ENCODE assay signal across 2 cellular contexts in the genomic region with DNA sequence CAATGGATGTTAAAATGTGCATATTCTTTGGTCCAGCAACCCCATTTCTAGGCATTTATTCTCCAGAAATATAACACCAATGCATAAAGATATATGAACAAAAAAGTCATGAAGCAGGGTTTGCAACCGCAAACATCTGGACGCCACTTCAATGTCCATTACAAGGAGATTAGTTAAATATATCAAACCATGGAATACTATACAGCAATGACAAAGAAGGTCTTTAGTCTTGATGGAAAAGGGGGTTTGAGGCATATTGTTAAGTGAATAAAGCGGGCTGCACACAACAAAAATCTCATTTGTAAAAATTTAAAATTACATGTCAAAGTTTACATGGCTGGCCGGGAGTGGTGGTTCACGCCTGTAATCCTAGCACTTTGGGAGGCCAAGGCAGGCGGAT.
TF ChIP-seq lines count a peak whose summit lies in the region.

No MANE protein-coding gene starts in this region.

TF ChIP-seq in HEK293, 187 proteins besides CTCF, POLR2A, EP300 and RAD21 (continued from another document):
- TF ChIP-seq, protein P1, sequence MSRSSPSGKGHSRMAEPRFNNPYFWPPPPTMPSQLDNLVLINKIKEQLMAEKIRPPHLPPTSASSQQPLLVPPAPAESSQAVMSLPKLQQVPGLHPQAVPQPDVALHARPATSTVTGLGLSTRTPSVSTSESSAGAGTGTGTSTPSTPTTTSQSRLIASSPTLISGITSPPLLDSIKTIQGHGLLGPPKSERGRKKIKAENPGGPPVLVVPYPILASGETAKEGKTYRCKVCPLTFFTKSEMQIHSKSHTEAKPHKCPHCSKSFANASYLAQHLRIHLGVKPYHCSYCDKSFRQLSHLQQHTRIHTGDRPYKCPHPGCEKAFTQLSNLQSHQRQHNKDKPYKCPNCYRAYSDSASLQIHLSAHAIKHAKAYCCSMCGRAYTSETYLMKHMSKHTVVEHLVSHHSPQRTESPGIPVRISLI (tag by site-specific recombination; IDR thresholded peaks at IDR 0.05), result no peak

TF ChIP-seq in K562, 482 proteins besides CTCF, POLR2A, EP300 and RAD21 (continued from another document):
- no peak for TF ChIP-seq PATZ1 (CRISPR knock-in tag; IDR thresholded peaks at IDR 0.05; ENCODE audit: borderline replicate concordance)
- TF ChIP-seq KDM1A (IDR thresholded peaks at IDR 0.05), result peak in 1 of 2 experiments; percentile 18; a peak in 1 of 4 replicates
- TF ChIP-seq ZNF146 (CRISPR knock-in tag; IDR thresholded peaks at IDR 0.05; ENCODE audit: unreplicated experiment), result peak; percentile 95
- TF ChIP-seq, protein P2, sequence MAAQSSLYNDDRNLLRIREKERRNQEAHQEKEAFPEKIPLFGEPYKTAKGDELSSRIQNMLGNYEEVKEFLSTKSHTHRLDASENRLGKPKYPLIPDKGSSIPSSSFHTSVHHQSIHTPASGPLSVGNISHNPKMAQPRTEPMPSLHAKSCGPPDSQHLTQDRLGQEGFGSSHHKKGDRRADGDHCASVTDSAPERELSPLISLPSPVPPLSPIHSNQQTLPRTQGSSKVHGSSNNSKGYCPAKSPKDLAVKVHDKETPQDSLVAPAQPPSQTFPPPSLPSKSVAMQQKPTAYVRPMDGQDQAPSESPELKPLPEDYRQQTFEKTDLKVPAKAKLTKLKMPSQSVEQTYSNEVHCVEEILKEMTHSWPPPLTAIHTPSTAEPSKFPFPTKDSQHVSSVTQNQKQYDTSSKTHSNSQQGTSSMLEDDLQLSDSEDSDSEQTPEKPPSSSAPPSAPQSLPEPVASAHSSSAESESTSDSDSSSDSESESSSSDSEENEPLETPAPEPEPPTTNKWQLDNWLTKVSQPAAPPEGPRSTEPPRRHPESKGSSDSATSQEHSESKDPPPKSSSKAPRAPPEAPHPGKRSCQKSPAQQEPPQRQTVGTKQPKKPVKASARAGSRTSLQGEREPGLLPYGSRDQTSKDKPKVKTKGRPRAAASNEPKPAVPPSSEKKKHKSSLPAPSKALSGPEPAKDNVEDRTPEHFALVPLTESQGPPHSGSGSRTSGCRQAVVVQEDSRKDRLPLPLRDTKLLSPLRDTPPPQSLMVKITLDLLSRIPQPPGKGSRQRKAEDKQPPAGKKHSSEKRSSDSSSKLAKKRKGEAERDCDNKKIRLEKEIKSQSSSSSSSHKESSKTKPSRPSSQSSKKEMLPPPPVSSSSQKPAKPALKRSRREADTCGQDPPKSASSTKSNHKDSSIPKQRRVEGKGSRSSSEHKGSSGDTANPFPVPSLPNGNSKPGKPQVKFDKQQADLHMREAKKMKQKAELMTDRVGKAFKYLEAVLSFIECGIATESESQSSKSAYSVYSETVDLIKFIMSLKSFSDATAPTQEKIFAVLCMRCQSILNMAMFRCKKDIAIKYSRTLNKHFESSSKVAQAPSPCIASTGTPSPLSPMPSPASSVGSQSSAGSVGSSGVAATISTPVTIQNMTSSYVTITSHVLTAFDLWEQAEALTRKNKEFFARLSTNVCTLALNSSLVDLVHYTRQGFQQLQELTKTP (IDR thresholded peaks at IDR 0.05; ENCODE audit: low read depth in 1 of 2, partially characterized antibody in 2 of 2), result no peak
- TF ChIP-seq, protein P3, sequence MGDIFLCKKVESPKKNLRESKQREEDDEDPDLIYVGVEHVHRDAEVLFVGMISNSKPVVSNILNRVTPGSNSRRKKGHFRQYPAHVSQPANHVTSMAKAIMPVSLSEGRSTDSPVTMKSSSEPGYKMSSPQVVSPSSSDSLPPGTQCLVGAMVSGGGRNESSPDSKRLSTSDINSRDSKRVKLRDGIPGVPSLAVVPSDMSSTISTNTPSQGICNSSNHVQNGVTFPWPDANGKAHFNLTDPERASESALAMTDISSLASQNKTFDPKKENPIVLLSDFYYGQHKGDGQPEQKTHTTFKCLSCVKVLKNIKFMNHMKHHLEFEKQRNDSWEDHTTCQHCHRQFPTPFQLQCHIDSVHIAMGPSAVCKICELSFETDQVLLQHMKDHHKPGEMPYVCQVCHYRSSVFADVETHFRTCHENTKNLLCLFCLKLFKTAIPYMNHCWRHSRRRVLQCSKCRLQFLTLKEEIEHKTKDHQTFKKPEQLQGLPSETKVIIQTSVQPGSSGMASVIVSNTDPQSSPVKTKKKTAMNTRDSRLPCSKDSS (IDR thresholded peaks at IDR 0.05; ENCODE audit: low read depth, partially characterized antibody), result no peak
TF ChIP-seq in K562: peak in this region for 3.
